Comparison of ENCODE assay signal across 27 cellular contexts in genomic region chr6:158431560-158431959, GRCh38.
"Had no signal": no experiment of that assay in that cellular context is flagged by ENCODE, and none has a peak within 500 bp of the region (broad histone marks: within the 10 kb centered on the region; RNA-seq: fewer than 3 reads in every experiment).

No MANE protein-coding gene starts in this region.

- H3K27ac ChIP-seq: colonic mucosa, esophagus squamous epithelium, parathyroid adenoma, sigmoid colon, thoracic aorta, tibial nerve, upper lobe of left lung had no signal

- H3K27me3 Mint-ChIP-seq: dendritic cell treated with granulocyte-macrophage colony-stimulating factor and Interleukin-4, amounts not matched to agents 40 ng/mL and 50 ng/mL, for 4 days; naive B cell; natural killer cell treated with Interleukin-12 subunit alpha and Interleukin-12 subunit beta and Interleukin-15 and Interleukin-18, amount 100 ng/mL, for 72 hours; progenitor cell of endocrine pancreas; stimulated activated memory B cell treated with anti-CD40 and anti-IgM and Interleukin-4, amounts not matched to agents 10 μg/mL and 1 μg/mL and 100 μg/mL, for 72 hours had no signal

- H3K4me3 ChIP-seq: colonic mucosa, esophagus squamous epithelium, mucosa of descending colon, sigmoid colon, thoracic aorta, tibial nerve, upper lobe of left lung had no signal

- H3K9me3 Mint-ChIP-seq: dendritic cell treated with granulocyte-macrophage colony-stimulating factor and Interleukin-4, amounts not matched to agents 40 ng/mL and 50 ng/mL, for 4 days; immature natural killer cell; naive B cell; natural killer cell treated with Interleukin-12 subunit alpha and Interleukin-12 subunit beta and Interleukin-15 and Interleukin-18, amount 100 ng/mL, for 72 hours; stimulated activated memory B cell treated with anti-CD40 and anti-IgM and Interleukin-4, amounts not matched to agents 10 μg/mL and 1 μg/mL and 100 μg/mL, for 72 hours had no signal

- H3K9me3 ChIP-seq: colonic mucosa, esophagus squamous epithelium, mucosa of descending colon, sigmoid colon, thoracic aorta, tibial nerve, upper lobe of left lung had no signal

- H3K9ac ChIP-seq: parathyroid adenoma had no signal

- H3K4me3 Mint-ChIP-seq: dendritic cell treated with granulocyte-macrophage colony-stimulating factor and Interleukin-4, amounts not matched to agents 40 ng/mL and 50 ng/mL, for 4 days; endodermal cell; immature natural killer cell; mesothelial cell of epicardium; naive B cell; natural killer cell treated with Interleukin-12 subunit alpha and Interleukin-12 subunit beta and Interleukin-15 and Interleukin-18, amount 100 ng/mL, for 72 hours; neural crest cell; stimulated activated memory B cell treated with anti-CD40 and anti-IgM and Interleukin-4, amounts not matched to agents 10 μg/mL and 1 μg/mL and 100 μg/mL, for 72 hours had no signal

- DNase-seq: colonic mucosa; effector CD8-positive, alpha-beta T cell; endodermal cell; esophagus squamous epithelium; foreskin melanocyte; hypothalamus; immature natural killer cell; islet precursor cell; kidney glomerular epithelial cell; mesenchymal stem cell; mucosa of descending colon; naive B cell; sigmoid colon; stimulated activated CD4-positive, alpha-beta T cell treated with anti-CD3 and anti-CD28 coated beads, Interleukin-4, amount 100 ng/mL, for 4 hours; stimulated activated naive CD8-positive, alpha-beta T cell treated with anti-CD3 and anti-CD28 coated beads, Interleukin-15, Interleukin-2, amounts not matched to agents 100 U/mL and 50 U/mL, for 24 hours; upper lobe of left lung had no signal

- H3K36me3 Mint-ChIP-seq: natural killer cell treated with Interleukin-12 subunit alpha and Interleukin-12 subunit beta and Interleukin-15 and Interleukin-18, amount 100 ng/mL, for 72 hours had no signal

- H2AFZ ChIP-seq: parathyroid adenoma had no signal

- H3K79me2 ChIP-seq: parathyroid adenoma had no signal

- H3K36me3 ChIP-seq: colonic mucosa, thoracic aorta had no signal

- H3K4me1 Mint-ChIP-seq: endodermal cell; immature natural killer cell; mesothelial cell of epicardium; naive B cell; neural crest cell; stimulated activated memory B cell treated with anti-CD40 and anti-IgM and Interleukin-4, amounts not matched to agents 10 μg/mL and 1 μg/mL and 100 μg/mL, for 72 hours had no signal

- H3K27me3 ChIP-seq: colonic mucosa, esophagus squamous epithelium, sigmoid colon, tibial nerve, upper lobe of left lung had no signal

- ATAC-seq: mucosa of descending colon; natural killer cell treated with Interleukin-12 subunit alpha and Interleukin-12 subunit beta and Interleukin-15 and Interleukin-18, amount 100 ng/mL, for 72 hours; stimulated activated memory B cell treated with anti-CD40 and anti-IgM and Interleukin-4, amounts not matched to agents 10 μg/mL and 1 μg/mL and 100 μg/mL, for 72 hours; stimulated activated naive CD8-positive, alpha-beta T cell treated with anti-CD3 and anti-CD28 coated beads, Interleukin-15, Interleukin-2, amounts not matched to agents 100 U/mL and 50 U/mL, for 24 hours had no signal

- H3K4me1 ChIP-seq: colonic mucosa, esophagus squamous epithelium, parathyroid adenoma, sigmoid colon, tibial nerve, upper lobe of left lung had no signal

- H3K27ac Mint-ChIP-seq: dendritic cell treated with granulocyte-macrophage colony-stimulating factor and Interleukin-4, amounts not matched to agents 40 ng/mL and 50 ng/mL, for 4 days; endodermal cell; immature natural killer cell; mesothelial cell of epicardium; naive B cell; natural killer cell treated with Interleukin-12 subunit alpha and Interleukin-12 subunit beta and Interleukin-15 and Interleukin-18, amount 100 ng/mL, for 72 hours; progenitor cell of endocrine pancreas; stimulated activated memory B cell treated with anti-CD40 and anti-IgM and Interleukin-4, amounts not matched to agents 10 μg/mL and 1 μg/mL and 100 μg/mL, for 72 hours had no signal

- FAIRE-seq: endothelial cell of umbilical vein, urothelium cell line had no signal
